Comparison of ENCODE assay signal across 9 cellular contexts in genomic region chr6:37822851-37823682, GRCh38. TPM values are rescaled to one million over a fixed set of nuclear protein-coding genes. Genes with fewer than 3 reads are reported as not detected.
DNase-seq lines count a peak whose midpoint lies in the region; FAIRE-seq and TF ChIP-seq lines count a peak whose summit lies in the region.
"Had no signal": no experiment of that assay in that cellular context is flagged by ENCODE, and none has a peak within 500 bp of the region (broad histone marks: within the 10 kb centered on the region; RNA-seq: fewer than 3 reads in every experiment).

No MANE protein-coding gene starts in this region.

- H3K18ac ChIP-seq in mesendoderm (ENCODE audit: low read length), result no peak overlapping the region

- H3K4me2 ChIP-seq in mesendoderm (ENCODE audit: low read length), result no peak overlapping the region

- H3K9ac ChIP-seq in mesendoderm (ENCODE audit: low read length), result peak overlapping the region; percentile 3
- H3K9ac ChIP-seq in stomach smooth muscle (ENCODE audit: low read length in 2 of 2), result no peak overlapping the region

- peaks cover 6% of the 10 kb centered on the region for H3K4me1 ChIP-seq in mesendoderm (ENCODE audit: control insufficient read depth, low read depth, low read length)
- H3K4me1 ChIP-seq in stomach smooth muscle (ENCODE audit: control insufficient read depth, insufficient read depth, low read length), result peaks cover 19% of the 10 kb centered on the region

- H3K27me3 ChIP-seq in mesendoderm (ENCODE audit: insufficient read depth, low read length, poor library complexity) (no peaks in the 10 kb centered on the region), stomach smooth muscle (ENCODE audit: control insufficient read depth in 1 of 2, insufficient read depth in 2 of 2, low read length in 2 of 2) (no peaks in the 10 kb centered on the region)

- H3K9me3 ChIP-seq in stomach smooth muscle (ENCODE audit: control insufficient read depth in 2 of 2, low read length in 2 of 2), result no peaks in the 10 kb centered on the region

- no peak overlapping the region for H2BK15ac ChIP-seq in mesendoderm (replicated peaks; ENCODE audit: low read depth)

- H4K8ac ChIP-seq in mesendoderm (ENCODE audit: low read depth, low read length), result no peak overlapping the region

- H2AK5ac ChIP-seq in mesendoderm (ENCODE audit: low read length), result no peak overlapping the region

- no CpG with 5 or more reads among the region's 12 CpGs for WGBS in mesendoderm (ENCODE audit: extremely low coverage, insufficient coverage, low lambda C conversion rate)

- no peak for FAIRE-seq in GM12891 (lab: Jason Lieb, UNC)

- H2BK5ac ChIP-seq in mesendoderm (ENCODE audit: low read length), result no peak overlapping the region

- in situ Hi-C loops in astrocyte of the spinal cord (cut with HindIII; ENCODE audit: low sequenced_read_pairs), result no loop called here
- in situ Hi-C loops in GM13976 (cut with MboI; ENCODE audit: low sequenced_read_pairs, unreplicated experiment), result no loop called here

- peak; percentile 74 for DNase-seq in activated CD8-positive, alpha-beta memory T cell treated with anti-CD3 and anti-CD28 coated beads, Interleukin-2, amount 50 U/mL, for 48 hours
- DNase-seq in activated CD8-positive, alpha-beta memory T cell treated with anti-CD3 and anti-CD28 coated beads for 24 hours, result no peak
- DNase-seq in astrocyte of the spinal cord (ENCODE audit: low read depth, low spot score) (peak; percentile 35), mesendoderm (peak; percentile 68), GM12891 (ENCODE audit: insufficient read length, low spot score) (no peak), T-helper 1 cell (no peak), GM13976 (ENCODE audit: low spot score) (no peak)

- H3K4me3 ChIP-seq in astrocyte of the spinal cord (ENCODE audit: low read depth, low read length) (no peak overlapping the region), mesendoderm (ENCODE audit: low read length) (no peak overlapping the region), stomach smooth muscle (ENCODE audit: low read length in 2 of 2) (peak overlapping the region; percentile 38 to 44)
- H3K4me3 ChIP-seq: lung had no signal

- H3K4ac ChIP-seq in mesendoderm (ENCODE audit: low read depth, low read length), result no peak overlapping the region

- no peaks in the 10 kb centered on the region for H3K36me3 ChIP-seq in mesendoderm (ENCODE audit: control insufficient read depth, insufficient read depth, low read length)
- H3K36me3 ChIP-seq in stomach smooth muscle (ENCODE audit: control insufficient read depth in 2 of 2, insufficient read depth in 2 of 2, low read length in 2 of 2), result no peaks in the 10 kb centered on the region

- H4K5ac ChIP-seq in mesendoderm (ENCODE audit: low read length), result no peak overlapping the region

- TF ChIP-seq POLR2A in GM12891 (IDR thresholded peaks at IDR 0.05; ENCODE audit: low read depth, low read length), result no peak

- TF ChIP-seq CTCF in astrocyte of the spinal cord (IDR thresholded peaks at IDR 0.05; ENCODE audit: low read depth, low read length) (no peak), GM13976 (IDR thresholded peaks at IDR 0.05; ENCODE audit: borderline replicate concordance, control extremely low read depth, extremely low read depth, insufficient read depth, missing control alignments) (no peak)

- H3K56ac ChIP-seq in mesendoderm (ENCODE audit: low read length), result no peak overlapping the region

- no peak overlapping the region for H2BK120ac ChIP-seq in mesendoderm (ENCODE audit: low read depth, low read length)

- H3K23ac ChIP-seq in mesendoderm (ENCODE audit: low read length), result no peak overlapping the region

- peaks cover 10% of the 10 kb centered on the region for H3K79me1 ChIP-seq in mesendoderm (ENCODE audit: low read length)

- H3K27ac ChIP-seq in mesendoderm (ENCODE audit: low read depth, low read length) (no peak overlapping the region), stomach smooth muscle (ENCODE audit: low read length) (no peak overlapping the region)

- H3K79me2 ChIP-seq in mesendoderm (ENCODE audit: control insufficient read depth, insufficient read depth, low read length), result peaks cover 59% of the 10 kb centered on the region

TF ChIP-seq in GM12891, 5 proteins besides CTCF, POLR2A, EP300 and RAD21:
- TF ChIP-seq SPI1 (IDR thresholded peaks at IDR 0.05; ENCODE audit: low read depth, low read length) (no peak), POLR2AphosphoS5 (IDR thresholded peaks at IDR 0.05; ENCODE audit: low read depth, low read length) (no peak), TAF1 (IDR thresholded peaks at IDR 0.05; ENCODE audit: low read depth, low read length) (no peak), POU2F2 (IDR thresholded peaks at IDR 0.05; ENCODE audit: low read depth, low read length) (no peak), PAX5 (IDR thresholded peaks at IDR 0.05; ENCODE audit: insufficient read depth, low read length, severe bottlenecking) (no peak)

RNA-seq across cellular contexts. Expression of gene ZFAND3, which starts 3.5 kb away (rescaled TPM):
- polyA plus RNA-seq in mesendoderm (2013, experiment 1 of 2), result 37.9 TPM
- polyA plus RNA-seq in mesendoderm (2013, experiment 2 of 2), result 41.6 TPM
- polyA plus RNA-seq in GM12891 (2012; ENCODE audit: low read depth, missing spikeins), result 41.4 TPM

Comparison
In these comparisons a context has a peak if more than half of its experiments do, and no peak if none do; other contexts are left out.
1. DNase-seq: peak in activated CD8-positive, alpha-beta memory T cell treated with anti-CD3 and anti-CD28 coated beads, Interleukin-2, amount 50 U/mL, for 48 hours (single experiment), astrocyte of the spinal cord (single experiment) and mesendoderm (single experiment); none in activated CD8-positive, alpha-beta memory T cell treated with anti-CD3 and anti-CD28 coated beads for 24 hours (single experiment), GM12891 (single experiment), T-helper 1 cell (0 of 5) and GM13976 (single experiment).
2. H3K4me3 ChIP-seq: peak in stomach smooth muscle (2 of 2); none in astrocyte of the spinal cord (single experiment) and mesendoderm (single experiment).